ENCODE assay signal across 17 cellular contexts in the genomic region with DNA sequence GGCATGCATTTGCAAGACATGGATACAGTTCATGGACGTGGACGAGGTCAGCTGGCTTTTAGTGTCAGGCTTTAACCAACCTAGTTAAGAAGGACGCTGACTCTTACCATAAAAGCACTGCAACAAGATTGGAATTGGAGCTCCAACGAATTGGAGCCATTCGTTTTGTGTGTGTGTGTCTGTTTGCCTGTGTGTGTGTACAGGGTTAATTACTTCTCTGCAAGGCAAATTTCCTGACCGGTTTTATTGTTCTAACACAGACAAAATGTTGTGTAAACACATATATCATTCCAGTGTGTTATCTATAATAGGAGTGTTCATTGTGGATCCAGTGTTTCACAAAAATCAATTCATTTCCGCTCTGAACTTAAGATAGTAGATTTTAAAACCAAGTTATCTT. TPM values are rescaled to one million over a fixed set of nuclear protein-coding genes. Genes with fewer than 3 reads are reported as not detected.
A peak's percentile ranks its signal among the peaks of the same experiment; 100 is the strongest.
DNase-seq lines count a peak whose midpoint lies in the region; ATAC-seq and TF ChIP-seq lines count a peak whose summit lies in the region.
"Had no signal": no experiment of that assay in that cellular context is flagged by ENCODE, and none has a peak within 500 bp of the region (broad histone marks: within the 10 kb centered on the region; RNA-seq: fewer than 3 reads in every experiment).

No MANE protein-coding gene starts in this region.

- POLR2A ChIA-PET in WTC11 (lab: Charles Lee): no interaction called here

- DNase-seq in NCI-H748 (lab: John Stamatoyannopoulos, UW; ENCODE audit: unreplicated experiment): peak; percentile 22
- DNase-seq in NCI-H748 treated with DMSO at 0.1 percent for 48 hours (lab: John Stamatoyannopoulos, UW): no peak
- no peak for DNase-seq in WTC11 (ENCODE audit: low spot score)
- no peak for DNase-seq in mesothelial cell of epicardium (ENCODE audit: low spot score in 2 of 2, unreplicated experiment in 2 of 2)
- no peak for DNase-seq in glomerular visceral epithelial cell (ENCODE audit: extremely low spot score)
- no peak for DNase-seq in stimulated activated CD4-positive, alpha-beta T cell treated with anti-CD3 and anti-CD28 coated beads, Interleukin-4, amount 100 ng/mL, for 4 hours
- DNase-seq in SHP77 (lab: John Stamatoyannopoulos, UW): no peak
- DNase-seq in COR-L47 (lab: John Stamatoyannopoulos, UW): no peak
- DNase-seq: CD4-positive, CD25-positive, alpha-beta regulatory T cell; DMS79; NCI-H1092; NCI-H1694; NCI-H2227 treated with DMSO at 0.1 percent for 48 hours; NCI-H524; PC-9 had no signal

- H3K4me3 Mint-ChIP-seq in WTC11 (no peak overlapping the region), mesothelial cell of epicardium (no peak overlapping the region)
- H3K4me3 Mint-ChIP-seq: B cell; CD4-positive, CD25-positive, alpha-beta regulatory T cell had no signal

- CTCF ChIA-PET in WTC11 (lab: Charles Lee): interaction anchor here (0.9 to 2.0 kb wide), 3 partner anchors 14 to 245 kb away, joined by 3 to 6 read pairs (median 4); no protein-coding TSS in a partner anchor

- peak overlapping the region; percentile 81 for H3K27ac Mint-ChIP-seq in WTC11
- H3K27ac Mint-ChIP-seq in mesothelial cell of epicardium: peak overlapping the region; percentile 78
- H3K27ac Mint-ChIP-seq: B cell; CD4-positive, CD25-positive, alpha-beta regulatory T cell had no signal

- no peak for ATAC-seq in WTC11
- ATAC-seq: HCT116 had no signal

- TF ChIP-seq CTCF in WTC11 (IDR thresholded peaks at IDR 0.05) (no peak), mesothelial cell of epicardium (IDR thresholded peaks at IDR 0.05; ENCODE audit: unreplicated experiment) (no peak)

- H3K36me3 Mint-ChIP-seq in WTC11 (peaks cover 5% of the 10 kb centered on the region), mesothelial cell of epicardium (peaks cover 6% of the 10 kb centered on the region)
- H3K36me3 Mint-ChIP-seq: CD4-positive, CD25-positive, alpha-beta regulatory T cell had no signal

- H3K9me3 Mint-ChIP-seq in WTC11 (no peaks in the 10 kb centered on the region), mesothelial cell of epicardium (no peaks in the 10 kb centered on the region)
- H3K9me3 Mint-ChIP-seq: CD4-positive, CD25-positive, alpha-beta regulatory T cell had no signal

- H3K27me3 Mint-ChIP-seq in WTC11 (ENCODE audit: low read depth) (no peaks in the 10 kb centered on the region), mesothelial cell of epicardium (ENCODE audit: low read depth) (no peaks in the 10 kb centered on the region)

- H3K4me1 Mint-ChIP-seq in WTC11: peaks cover 65% of the 10 kb centered on the region
- peaks cover 32% of the 10 kb centered on the region for H3K4me1 Mint-ChIP-seq in mesothelial cell of epicardium
- H3K4me1 Mint-ChIP-seq: B cell had no signal

TF ChIP-seq in WTC11, 78 proteins besides CTCF, POLR2A, EP300 and RAD21:
- TF ChIP-seq ZNF317 (CRISPR knock-in tag; IDR thresholded peaks at IDR 0.05; ENCODE audit: borderline replicate concordance, low read depth): peak; percentile 85
- TF ChIP-seq, protein P1, sequence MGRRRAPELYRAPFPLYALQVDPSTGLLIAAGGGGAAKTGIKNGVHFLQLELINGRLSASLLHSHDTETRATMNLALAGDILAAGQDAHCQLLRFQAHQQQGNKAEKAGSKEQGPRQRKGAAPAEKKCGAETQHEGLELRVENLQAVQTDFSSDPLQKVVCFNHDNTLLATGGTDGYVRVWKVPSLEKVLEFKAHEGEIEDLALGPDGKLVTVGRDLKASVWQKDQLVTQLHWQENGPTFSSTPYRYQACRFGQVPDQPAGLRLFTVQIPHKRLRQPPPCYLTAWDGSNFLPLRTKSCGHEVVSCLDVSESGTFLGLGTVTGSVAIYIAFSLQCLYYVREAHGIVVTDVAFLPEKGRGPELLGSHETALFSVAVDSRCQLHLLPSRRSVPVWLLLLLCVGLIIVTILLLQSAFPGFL (CRISPR knock-in tag; IDR thresholded peaks at IDR 0.05; ENCODE audit: borderline replicate concordance): no peak
TF ChIP-seq in WTC11: peak in this region for 1.

RNA-seq across cellular contexts. Expression of a gene that starts 7.9 kb away (rescaled TPM):
- total RNA-seq in WTC11 (2021) (66.0 to 79.4 TPM (median 69.6 TPM) in 3 replicates), mesothelial cell of epicardium (66.6 to 77.5 TPM (median 74.3 TPM) in 3 replicates)

RNA-seq across cellular contexts. Expression of a gene that starts 8.7 kb away (rescaled TPM):
- total RNA-seq in WTC11 (2021) (21.9 to 31.8 TPM (median 24.7 TPM) in 3 replicates), mesothelial cell of epicardium (63.0 to 68.3 TPM (median 65.1 TPM) in 3 replicates)
